2 cellular contexts compared by ENCODE assay signal in the genomic region with DNA sequence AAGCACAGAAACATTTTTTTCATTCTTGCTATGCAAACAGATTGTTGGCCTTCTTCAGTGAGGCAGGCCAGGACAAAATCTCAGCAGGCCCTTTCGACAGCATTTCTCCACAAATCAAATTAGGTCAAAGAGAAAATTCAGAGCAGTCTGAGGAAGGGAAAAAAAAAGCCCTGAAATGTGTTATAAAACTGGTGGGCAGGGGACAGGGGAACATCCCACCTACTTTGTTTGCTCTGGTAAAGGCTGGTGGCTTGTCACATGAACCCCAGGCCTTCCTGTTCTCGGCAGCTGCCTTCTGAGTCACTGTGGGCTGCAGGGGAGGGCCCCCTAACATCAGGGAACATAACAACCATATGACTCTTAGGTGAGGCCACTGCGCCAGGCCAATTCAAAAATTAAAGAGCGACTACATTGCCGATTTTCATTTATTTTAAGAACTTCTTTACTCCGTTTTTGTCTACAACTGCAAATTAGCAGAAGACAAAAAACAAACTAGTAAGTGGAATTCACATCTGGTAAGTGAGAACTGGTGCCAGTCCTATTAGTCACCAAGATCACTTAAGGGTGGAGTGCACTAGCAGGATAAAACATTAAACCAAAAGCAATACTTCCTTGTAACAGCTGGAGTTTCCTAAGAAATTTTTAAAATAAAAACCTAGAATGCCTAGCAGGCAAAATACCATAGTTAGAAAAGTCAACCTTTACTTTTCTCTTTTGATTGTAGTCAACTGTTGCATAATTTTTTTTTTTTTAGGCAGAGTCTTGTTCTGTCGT.
TF ChIP-seq lines count a peak whose summit lies in the region.

No MANE protein-coding gene starts in this region.

TF ChIP-seq in HEK293, 187 proteins besides CTCF, POLR2A, EP300 and RAD21:
- TF ChIP-seq SP2 (tag by site-specific recombination; IDR thresholded peaks at IDR 0.05) (no peak), ZFHX2 (tag by site-specific recombination; conservative IDR thresholded peaks at IDR 0.05) (peak; percentile 34; the same call in 1 of the 2 replicates), ZNF23 (tag by site-specific recombination; IDR thresholded peaks at IDR 0.05; ENCODE audit: borderline replicate concordance) (no peak), ZNF530 (tag by site-specific recombination; IDR thresholded peaks at IDR 0.05; ENCODE audit: low read depth) (no peak), ZNF48 (tag by site-specific recombination; IDR thresholded peaks at IDR 0.05) (no peak), ZNF302 (tag by site-specific recombination; IDR thresholded peaks at IDR 0.05; ENCODE audit: low read depth) (no peak), ZNF670 (tag by site-specific recombination; IDR thresholded peaks at IDR 0.05; ENCODE audit: low read depth) (no peak), ZNF366 (tag by site-specific recombination; conservative IDR thresholded peaks at IDR 0.05) (no peak), ZNF513 (tag by site-specific recombination; IDR thresholded peaks at IDR 0.05) (no peak), ZNF335 (tag by site-specific recombination; conservative IDR thresholded peaks at IDR 0.05) (0 out of 2 replicates have a peak, but pooled peaks have one; percentile 31)
- TF ChIP-seq, protein P1, sequence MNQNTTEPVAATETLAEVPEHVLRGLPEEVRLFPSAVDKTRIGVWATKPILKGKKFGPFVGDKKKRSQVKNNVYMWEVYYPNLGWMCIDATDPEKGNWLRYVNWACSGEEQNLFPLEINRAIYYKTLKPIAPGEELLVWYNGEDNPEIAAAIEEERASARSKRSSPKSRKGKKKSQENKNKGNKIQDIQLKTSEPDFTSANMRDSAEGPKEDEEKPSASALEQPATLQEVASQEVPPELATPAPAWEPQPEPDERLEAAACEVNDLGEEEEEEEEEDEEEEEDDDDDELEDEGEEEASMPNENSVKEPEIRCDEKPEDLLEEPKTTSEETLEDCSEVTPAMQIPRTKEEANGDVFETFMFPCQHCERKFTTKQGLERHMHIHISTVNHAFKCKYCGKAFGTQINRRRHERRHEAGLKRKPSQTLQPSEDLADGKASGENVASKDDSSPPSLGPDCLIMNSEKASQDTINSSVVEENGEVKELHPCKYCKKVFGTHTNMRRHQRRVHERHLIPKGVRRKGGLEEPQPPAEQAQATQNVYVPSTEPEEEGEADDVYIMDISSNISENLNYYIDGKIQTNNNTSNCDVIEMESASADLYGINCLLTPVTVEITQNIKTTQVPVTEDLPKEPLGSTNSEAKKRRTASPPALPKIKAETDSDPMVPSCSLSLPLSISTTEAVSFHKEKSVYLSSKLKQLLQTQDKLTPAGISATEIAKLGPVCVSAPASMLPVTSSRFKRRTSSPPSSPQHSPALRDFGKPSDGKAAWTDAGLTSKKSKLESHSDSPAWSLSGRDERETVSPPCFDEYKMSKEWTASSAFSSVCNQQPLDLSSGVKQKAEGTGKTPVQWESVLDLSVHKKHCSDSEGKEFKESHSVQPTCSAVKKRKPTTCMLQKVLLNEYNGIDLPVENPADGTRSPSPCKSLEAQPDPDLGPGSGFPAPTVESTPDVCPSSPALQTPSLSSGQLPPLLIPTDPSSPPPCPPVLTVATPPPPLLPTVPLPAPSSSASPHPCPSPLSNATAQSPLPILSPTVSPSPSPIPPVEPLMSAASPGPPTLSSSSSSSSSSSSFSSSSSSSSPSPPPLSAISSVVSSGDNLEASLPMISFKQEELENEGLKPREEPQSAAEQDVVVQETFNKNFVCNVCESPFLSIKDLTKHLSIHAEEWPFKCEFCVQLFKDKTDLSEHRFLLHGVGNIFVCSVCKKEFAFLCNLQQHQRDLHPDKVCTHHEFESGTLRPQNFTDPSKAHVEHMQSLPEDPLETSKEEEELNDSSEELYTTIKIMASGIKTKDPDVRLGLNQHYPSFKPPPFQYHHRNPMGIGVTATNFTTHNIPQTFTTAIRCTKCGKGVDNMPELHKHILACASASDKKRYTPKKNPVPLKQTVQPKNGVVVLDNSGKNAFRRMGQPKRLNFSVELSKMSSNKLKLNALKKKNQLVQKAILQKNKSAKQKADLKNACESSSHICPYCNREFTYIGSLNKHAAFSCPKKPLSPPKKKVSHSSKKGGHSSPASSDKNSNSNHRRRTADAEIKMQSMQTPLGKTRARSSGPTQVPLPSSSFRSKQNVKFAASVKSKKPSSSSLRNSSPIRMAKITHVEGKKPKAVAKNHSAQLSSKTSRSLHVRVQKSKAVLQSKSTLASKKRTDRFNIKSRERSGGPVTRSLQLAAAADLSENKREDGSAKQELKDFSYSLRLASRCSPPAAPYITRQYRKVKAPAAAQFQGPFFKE (tag by site-specific recombination; IDR thresholded peaks at IDR 0.05; ENCODE audit: borderline replicate concordance): no peak

TF ChIP-seq in H1, 55 proteins besides CTCF, POLR2A, EP300 and RAD21:
- TF ChIP-seq SUZ12 (IDR thresholded peaks at IDR 0.05; ENCODE audit: low read length): no peak
- TF ChIP-seq JUND (IDR thresholded peaks at IDR 0.05; ENCODE audit: low read length): peak; percentile 40; the same call in 1 of the 2 replicates
- TF ChIP-seq TBP (IDR thresholded peaks at IDR 0.05; ENCODE audit: low read depth, low read length): no peak
- TF ChIP-seq CTBP2 (IDR thresholded peaks at IDR 0.05; ENCODE audit: borderline replicate concordance, insufficient read depth, insufficient read length, low read length): no peak
- no peak for TF ChIP-seq ZNF274 (IDR thresholded peaks at IDR 0.05; ENCODE audit: borderline replicate concordance, extremely low read depth, low read length)
- TF ChIP-seq MAFK (IDR thresholded peaks at IDR 0.05; ENCODE audit: low read depth, low read length): no peak
- no peak for TF ChIP-seq RBBP5 (IDR thresholded peaks at IDR 0.05; ENCODE audit: borderline replicate concordance, low read depth, low read length)
- no peak for TF ChIP-seq EGR1 (IDR thresholded peaks at IDR 0.05; ENCODE audit: borderline replicate concordance, low read depth, low read length)
